1 cellular context compared by ENCODE assay signal in genomic region chr1:30991852-30992606, GRCh38.
TF ChIP-seq lines count a peak whose summit lies in the region.

No MANE protein-coding gene starts in this region.

TF ChIP-seq in SK-N-SH, 30 proteins besides CTCF, POLR2A, EP300 and RAD21 (continued from another document):
- TF ChIP-seq SIN3A (IDR thresholded peaks at IDR 0.05; ENCODE audit: borderline replicate concordance, low read depth, low read length) = no peak
- TF ChIP-seq TAF1 (IDR thresholded peaks at IDR 0.05; ENCODE audit: borderline replicate concordance, low read depth, low read length) = no peak
- no peak for TF ChIP-seq SMC3 (IDR thresholded peaks at IDR 0.05; ENCODE audit: low read depth, low read length)
- TF ChIP-seq POLR2AphosphoS5 (IDR thresholded peaks at IDR 0.05; ENCODE audit: low read depth, low read length) = no peak; the same call in 1 of the 2 replicates
- TF ChIP-seq TCF12 (IDR thresholded peaks at IDR 0.05) = peak; percentile 28; the same call in 1 of the 2 replicates
- no peak for TF ChIP-seq CHD2 (IDR thresholded peaks at IDR 0.05; ENCODE audit: low read length, partially characterized antibody)
